27 cellular contexts compared by ENCODE assay signal in genomic region chr21:14947613-14948160, GRCh38.
"Had no signal": no experiment of that assay in that cellular context is flagged by ENCODE, and none has a peak within 500 bp of the region (broad histone marks: within the 10 kb centered on the region; RNA-seq: fewer than 3 reads in every experiment).

No MANE protein-coding gene starts in this region.

- ATAC-seq: activated T-helper 17 cell treated with anti-CD3 and anti-CD28 coated beads, Interleukin-2, amount 50 U/mL, for 72 hours; heart right ventricle; left lobe of liver; lower lobe of right lung; stimulated activated naive B cell treated with anti-CD40 and anti-IgM and Interleukin-4, amounts not matched to agents 10 μg/mL and 1 μg/mL and 100 μg/mL, for 72 hours had no signal

- H3K4me3 Mint-ChIP-seq: activated naive CD8-positive, alpha-beta T cell; activated T-cell treated with anti-CD3 and anti-CD28 coated beads, Interleukin-2, amount 50 U/mL, for 24 hours; activated T-helper 17 cell treated with anti-CD3 and anti-CD28 coated beads, Interleukin-2, amount 50 U/mL, for 72 hours; naive B cell; stimulated activated naive B cell treated with anti-CD40 and anti-IgM and Interleukin-4, amounts not matched to agents 10 μg/mL and 1 μg/mL and 100 μg/mL, for 72 hours had no signal

- DNase-seq: activated CD8-positive, alpha-beta memory T cell treated with anti-CD3 and anti-CD28 coated beads for 24 hours; activated CD8-positive, alpha-beta memory T cell treated with anti-CD3 and anti-CD28 coated beads, Interleukin-2, amount 50 U/mL, for 4 hours; activated naive CD4-positive, alpha-beta T cell; activated T-cell treated with anti-CD3 and anti-CD28 coated beads, Interleukin-2, amount 50 U/mL, for 24 hours; adrenal gland; brain microvascular endothelial cell; central memory CD4-positive, alpha-beta T cell; colonic mucosa; heart right ventricle; kidney; lower lobe of right lung; naive B cell; sigmoid colon; stimulated activated CD4-positive, alpha-beta T cell treated with anti-CD3 and anti-CD28 coated beads, Interleukin-15, amount 100 ng/mL, for 24 hours; stimulated activated CD4-positive, alpha-beta T cell treated with anti-CD3 and anti-CD28 coated beads, Interleukin-2, amount 100 ng/mL, for 48 hours; stimulated activated CD8-positive, alpha-beta memory T cell treated with anti-CD3 and anti-CD28 coated beads, Interleukin-4, amount 100 ng/mL, for 48 hours; stimulated activated naive B cell treated with anti-CD40 and anti-IgM and Interleukin-4, amounts not matched to agents 10 μg/mL and 1 μg/mL and 100 μg/mL, for 72 hours; T-helper 9 cell; testis; trophoblast cell; uterus had no signal

- H3K9me3 ChIP-seq: adrenal gland, ascending aorta, colonic mucosa, testis, uterus had no signal

- H3K27me3 ChIP-seq: adrenal gland, ascending aorta, brain microvascular endothelial cell, colonic mucosa, heart right ventricle, sigmoid colon, testis, uterus had no signal

- H3K27ac Mint-ChIP-seq: activated naive CD8-positive, alpha-beta T cell; activated T-cell treated with anti-CD3 and anti-CD28 coated beads, Interleukin-2, amount 50 U/mL, for 24 hours; activated T-helper 17 cell treated with anti-CD3 and anti-CD28 coated beads, Interleukin-2, amount 50 U/mL, for 72 hours; naive B cell; stimulated activated naive B cell treated with anti-CD40 and anti-IgM and Interleukin-4, amounts not matched to agents 10 μg/mL and 1 μg/mL and 100 μg/mL, for 72 hours had no signal

- H3K4me2 ChIP-seq: smooth muscle cell had no signal

- H3K4me3 ChIP-seq: adrenal gland, ascending aorta, colonic mucosa, heart right ventricle, lower lobe of right lung, sigmoid colon, smooth muscle cell, testis, uterus had no signal

- H3K4me1 Mint-ChIP-seq: activated T-helper 17 cell treated with anti-CD3 and anti-CD28 coated beads, Interleukin-2, amount 50 U/mL, for 72 hours; naive B cell; stimulated activated naive B cell treated with anti-CD40 and anti-IgM and Interleukin-4, amounts not matched to agents 10 μg/mL and 1 μg/mL and 100 μg/mL, for 72 hours had no signal

- H3K4me1 ChIP-seq: adrenal gland, ascending aorta, colonic mucosa, sigmoid colon, testis, uterus had no signal

- H3K27ac ChIP-seq: adrenal gland, ascending aorta, brain microvascular endothelial cell, colonic mucosa, epithelial cell of prostate, heart right ventricle, lower lobe of right lung, sigmoid colon, testis, uterus had no signal

- FAIRE-seq: kidney had no signal

- H3K36me3 ChIP-seq: adrenal gland, ascending aorta, brain microvascular endothelial cell, colonic mucosa, heart right ventricle, lower lobe of right lung, sigmoid colon, uterus had no signal

- H3K27me3 Mint-ChIP-seq: naive B cell; stimulated activated naive B cell treated with anti-CD40 and anti-IgM and Interleukin-4, amounts not matched to agents 10 μg/mL and 1 μg/mL and 100 μg/mL, for 72 hours had no signal
